ENCODE assay signal across 11 cellular contexts in genomic region chr18:48942086-48942485, GRCh38. TPM values are rescaled to one million over a fixed set of nuclear protein-coding genes. Genes with fewer than 3 reads are reported as not detected.
DNase-seq lines count a peak whose midpoint lies in the region; ATAC-seq and TF ChIP-seq lines count a peak whose summit lies in the region.
"Had no signal": no experiment of that assay in that cellular context is flagged by ENCODE, and none has a peak within 500 bp of the region (broad histone marks: within the 10 kb centered on the region; RNA-seq: fewer than 3 reads in every experiment).

No MANE protein-coding gene starts in this region.

- intact Hi-C loops in Caco-2 (cut with micrococcal nuclease; ENCODE audit: unreplicated experiment) (loop anchor here (1.0 to 10.0 kb wide), 2 partner anchors 12 to 157 kb away; no protein-coding TSS in a partner anchor), gastrocnemius medialis (cut with DNase I; ENCODE audit: low total_unique reads) (no loop called here)

- POLR2A ChIA-PET in Caco-2 (lab: Charles Lee) = no interaction called here

- TF ChIP-seq CTCF in Caco-2 (IDR thresholded peaks at IDR 0.05; ENCODE audit: insufficient read depth in 1 of 2, low read depth in 1 of 2, low read length in 1 of 2, severe bottlenecking in 1 of 2, unreplicated experiment in 1 of 2) = no peak
- no peak for TF ChIP-seq CTCF in glutamatergic neuron (IDR thresholded peaks at IDR 0.05; ENCODE audit: partially characterized antibody, unreplicated experiment)
- no peak for TF ChIP-seq CTCF in gastrocnemius medialis (IDR thresholded peaks at IDR 0.05 in 4 of 5, conservative IDR thresholded peaks at IDR 0.05 in 1 of 5)

- TF ChIP-seq POLR2A in gastrocnemius medialis (IDR thresholded peaks at IDR 0.05) = no peak

- H3K27me3 ChIP-seq in Caco-2 (replicated peaks; ENCODE audit: control insufficient read depth, insufficient read depth, low read length) = no peaks in the 10 kb centered on the region
- no peaks in the 10 kb centered on the region for H3K27me3 ChIP-seq in SJSA1 (replicated peaks)
- no peaks in the 10 kb centered on the region for H3K27me3 ChIP-seq in gastrocnemius medialis

- H3K4me1 Mint-ChIP-seq in Caco-2 (ENCODE audit: low read depth, unreplicated experiment) (peaks cover 18% of the 10 kb centered on the region), glutamatergic neuron (ENCODE audit: low read depth, unreplicated experiment) (peaks cover 60% of the 10 kb centered on the region)

- H3K9me3 ChIP-seq in Caco-2 (no peaks in the 10 kb centered on the region), SJSA1 (replicated peaks) (no peaks in the 10 kb centered on the region), gastrocnemius medialis (no peaks in the 10 kb centered on the region)

- BruUV-seq in Caco-2 (replicated peaks; lab: Mats Ljungman, UMichigan) = TSS peak; percentile 23

- CTCF ChIA-PET in Caco-2 (lab: Charles Lee) = no interaction called here

- H3K27ac Mint-ChIP-seq in Caco-2 (ENCODE audit: unreplicated experiment) (no peak overlapping the region), glutamatergic neuron (ENCODE audit: unreplicated experiment) (peak overlapping the region; percentile 40)

- H3K36me3 ChIP-seq in Caco-2 (ENCODE audit: control insufficient read depth, insufficient read depth, low read length) (no peaks in the 10 kb centered on the region; the same call in 1 of the 2 replicates), SJSA1 (peaks cover 90% of the 10 kb centered on the region), gastrocnemius medialis (no peaks in the 10 kb centered on the region)

- H3K4me3 ChIP-seq in Caco-2 (ENCODE audit: low read depth, low read length) (no peak overlapping the region), SJSA1 (no peak overlapping the region), gastrocnemius medialis (no peak overlapping the region)

- H3K4me3 Mint-ChIP-seq in Caco-2 (ENCODE audit: unreplicated experiment) (peak overlapping the region; percentile 27), glutamatergic neuron (ENCODE audit: unreplicated experiment) (peak overlapping the region; percentile 28)

- no peak for DNase-seq in Caco-2
- DNase-seq in SJSA1 (ENCODE audit: low read depth in 1 of 2, low spot score in 2 of 2) = no peak
- DNase-seq in glutamatergic neuron = no peak
- DNase-seq in gastrocnemius medialis = no peak
- DNase-seq in globus pallidus (ENCODE audit: low spot score) = no peak
- DNase-seq in hepatic stellate cell (ENCODE audit: low spot score) = no peak
- no peak for DNase-seq in COR-L47 (lab: John Stamatoyannopoulos, UW)
- DNase-seq in NCI-H345 treated with DMSO at 0.1 percent for 48 hours (lab: John Stamatoyannopoulos, UW; ENCODE audit: unreplicated experiment) = no peak
- DNase-seq: activated CD4-positive, alpha-beta T cell treated with anti-CD3 and anti-CD28 coated beads for 1 hour; cerebellar nuclear complex; stimulated activated CD4-positive, alpha-beta T cell treated with anti-CD3 and anti-CD28 coated beads, Interleukin-1b, Interleukin-23, amount 100 ng/mL, for 48 hours had no signal

- peaks cover 70% of the 10 kb centered on the region for H3K4me1 ChIP-seq in Caco-2
- peaks cover 97% of the 10 kb centered on the region for H3K4me1 ChIP-seq in SJSA1 (replicated peaks)
- peaks cover 74 to 97% of the 10 kb centered on the region in 2 donors for H3K4me1 ChIP-seq in gastrocnemius medialis

- peaks cover 25% of the 10 kb centered on the region for H3K36me3 Mint-ChIP-seq in Caco-2 (ENCODE audit: insufficient read depth, unreplicated experiment)
- H3K36me3 Mint-ChIP-seq in glutamatergic neuron (ENCODE audit: unreplicated experiment) = no peaks in the 10 kb centered on the region

- H3K27me3 Mint-ChIP-seq in Caco-2 (ENCODE audit: insufficient read depth, unreplicated experiment) = no peaks in the 10 kb centered on the region
- peaks cover 3% of the 10 kb centered on the region for H3K27me3 Mint-ChIP-seq in glutamatergic neuron (ENCODE audit: unreplicated experiment)

- ATAC-seq in gastrocnemius medialis = no peak

- in situ Hi-C loops in gastrocnemius medialis (cut with MboI; ENCODE audit: low sequenced_read_pairs in 4 of 4) = loop anchor here in 1 of 4 donors (25.0 kb wide), 2 partner anchors 255 to 405 kb away; partner anchors contain the start of gene CTIF

- H3K27ac ChIP-seq in SJSA1 (peak overlapping the region; percentile 30), gastrocnemius medialis (peak overlapping the region in 3 of 4 donors; percentile 45 to 93 (median 88))

- H3K9me3 Mint-ChIP-seq in Caco-2 (ENCODE audit: unreplicated experiment) (no peaks in the 10 kb centered on the region), glutamatergic neuron (ENCODE audit: unreplicated experiment) (peaks cover 6% of the 10 kb centered on the region)

RNA-seq across cellular contexts. Expression of gene SMAD7, which starts 8.7 kb away (rescaled TPM):
- total RNA-seq in Caco-2 (2022) (9.3 and 9.5 TPM in 2 replicates), glutamatergic neuron (ENCODE audit: unreplicated experiment) (10.8 TPM), gastrocnemius medialis (10 to 100 TPM in 3 of 4 donors, 1 to 10 TPM in 1; 9.1 to 13.4 (median 10.8) TPM)
- total RNA-seq in SJSA1 (2014; rRNA removed; shearing (Covaris generic)) = 52.2 and 64.5 TPM in 2 replicates
